ENCODE assay signal across 8 cellular contexts in genomic region chr20:3210346-3210745, GRCh38. TPM values are rescaled to one million over a fixed set of nuclear protein-coding genes. Genes with fewer than 3 reads are reported as not detected.
DNase-seq lines count a peak whose midpoint lies in the region; TF ChIP-seq lines count a peak whose summit lies in the region.

No MANE protein-coding gene starts in this region.

- intact Hi-C loops in lower leg skin (cut with DNase I; ENCODE audit: low total_unique reads), result no loop called here

- H3K4me2 ChIP-seq in fibroblast of lung (ENCODE audit: extremely low read depth, insufficient read depth, low read length), result peak overlapping the region; percentile 96

- no peak for DNase-seq in GM12864 (ENCODE audit: low read depth)
- DNase-seq in SJCRH30, result no peak
- no peak for DNase-seq in fibroblast of lung (ENCODE audit: low read depth in 2 of 2)
- DNase-seq in progenitor cell of endocrine pancreas (ENCODE audit: low spot score, unreplicated experiment), result no peak
- no peak for DNase-seq in occipital lobe (lab: John Stamatoyannopoulos, UW)
- no peak for DNase-seq in lower leg skin (ENCODE audit: low spot score in 2 of 2)
- no peak for DNase-seq in retina
- DNase-seq in effector CD4-positive, alpha-beta T cell, result no peak

- H3K79me2 ChIP-seq in fibroblast of lung (ENCODE audit: control insufficient read depth, insufficient read depth, low read length), result peaks cover 25% of the 10 kb centered on the region

- WGBS in lower leg skin, 2 donors, result 76 to 79% methylated on average over 2 of the region's 2 CpGs

- no peak overlapping the region for H2AFZ ChIP-seq in fibroblast of lung (ENCODE audit: low read length)

- no peaks in the 10 kb centered on the region for H3K27me3 Mint-ChIP-seq in progenitor cell of endocrine pancreas

- peaks cover 16% of the 10 kb centered on the region for H3K4me1 Mint-ChIP-seq in progenitor cell of endocrine pancreas (ENCODE audit: low read depth)

- H3K4me1 ChIP-seq in SJCRH30 (peaks cover 4% of the 10 kb centered on the region; the same call in 1 of the 2 replicates), fibroblast of lung (ENCODE audit: control insufficient read depth, extremely low read depth, insufficient read depth, low read length) (peaks cover 6% of the 10 kb centered on the region)

- H3K4me3 ChIP-seq in GM12864 (ENCODE audit: low read depth, low read length) (peak overlapping the region; percentile 91), SJCRH30 (peak overlapping the region; percentile 75), fibroblast of lung (replicated peaks in 1 of 4; ENCODE audit: control extremely low read depth in 1 of 4, insufficient read depth in 1 of 4, low read depth in 3 of 4, low read length in 4 of 4) (peak overlapping the region; percentile 92 to 96 (median 96)), lower leg skin (ENCODE audit: low read depth, poor library complexity, severe bottlenecking) (no peak overlapping the region)

- H4K20me1 ChIP-seq in fibroblast of lung (ENCODE audit: control insufficient read depth, extremely low read depth, insufficient read depth, low read length), result no peaks in the 10 kb centered on the region

- H3K27ac Mint-ChIP-seq in progenitor cell of endocrine pancreas, result no peak overlapping the region

- no peak for TF ChIP-seq POLR2A in lower leg skin (IDR thresholded peaks at IDR 0.05)

- TF ChIP-seq CTCF in GM12864 (IDR thresholded peaks at IDR 0.05; ENCODE audit: low read depth, low read length, missing control alignments) (no peak), fibroblast of lung (conservative IDR thresholded peaks at IDR 0.05 in 1 of 2, IDR thresholded peaks at IDR 0.05 in 1 of 2; ENCODE audit: low read depth in 1 of 2, low read length in 2 of 2) (no peak), progenitor cell of endocrine pancreas (IDR thresholded peaks at IDR 0.05; ENCODE audit: unreplicated experiment) (no peak), lower leg skin (IDR thresholded peaks at IDR 0.05) (no peak)

- H3K9me3 ChIP-seq in SJCRH30 (replicated peaks) (no peaks in the 10 kb centered on the region), fibroblast of lung (ENCODE audit: control insufficient read depth, insufficient read depth, low read depth, low read length) (no peaks in the 10 kb centered on the region)

- H3K27me3 ChIP-seq in SJCRH30 (no peaks in the 10 kb centered on the region), fibroblast of lung (ENCODE audit: control insufficient read depth, insufficient read depth, low read length) (no peaks in the 10 kb centered on the region)

- H3K4me3 Mint-ChIP-seq in progenitor cell of endocrine pancreas (ENCODE audit: low read depth), result peak overlapping the region; percentile 99

- no peak overlapping the region for H3K27ac ChIP-seq in SJCRH30
- peak overlapping the region; percentile 84 for H3K27ac ChIP-seq in fibroblast of lung (ENCODE audit: insufficient read depth, low read length)

- peak overlapping the region; percentile 81 for H3K9ac ChIP-seq in fibroblast of lung (ENCODE audit: insufficient read depth, low read length)

- no peaks in the 10 kb centered on the region for H3K9me3 Mint-ChIP-seq in progenitor cell of endocrine pancreas (ENCODE audit: low read depth)

- H3K36me3 ChIP-seq in SJCRH30 (no peaks in the 10 kb centered on the region; the same call in 1 of the 2 replicates), fibroblast of lung (ENCODE audit: control insufficient read depth, insufficient read depth, low read length) (peaks cover 2% of the 10 kb centered on the region)

- H3K36me3 Mint-ChIP-seq in progenitor cell of endocrine pancreas (ENCODE audit: insufficient read depth), result peaks cover 6% of the 10 kb centered on the region

RNA-seq across cellular contexts. Expression of gene ITPA, which starts 1.0 kb away (rescaled TPM):
- 46.4 and 46.5 TPM in 2 replicates for total RNA-seq in SJCRH30 (2014; rRNA removed; shearing (Covaris generic))
- total RNA-seq in fibroblast of lung (15.9 and 21.3 TPM in 2 replicates), progenitor cell of endocrine pancreas (62.3 and 67.8 TPM in 2 replicates), occipital lobe (36.3 TPM), lower leg skin (10 to 100 TPM; 39.3 to 55.8 (median 46.8) TPM)
- 32.2 and 37.8 TPM in 2 replicates for polyA plus RNA-seq in fibroblast of lung
- polyA plus RNA-seq in fibroblast of lung (2012), result 53.1 and 68.1 TPM in 2 replicates
- polyA minus RNA-seq in fibroblast of lung (ENCODE audit: low replicate concordance), result 11.5 and 17.0 TPM in 2 replicates

RNA-seq across cellular contexts. Expression of gene DDRGK1, which starts 5.9 kb away (rescaled TPM):
- total RNA-seq in SJCRH30 (2014; rRNA removed; shearing (Covaris generic)), result 15.5 and 16.4 TPM in 2 replicates
- 32.9 and 35.5 TPM in 2 replicates for total RNA-seq in fibroblast of lung
- 37.5 and 42.4 TPM in 2 replicates for polyA plus RNA-seq in fibroblast of lung
- polyA plus RNA-seq in fibroblast of lung (2012), result 39.9 and 51.2 TPM in 2 replicates
- polyA minus RNA-seq in fibroblast of lung (ENCODE audit: low replicate concordance), result 9.5 and 15.7 TPM in 2 replicates
- total RNA-seq in progenitor cell of endocrine pancreas, result 73.0 and 78.0 TPM in 2 replicates
- 22.6 TPM for total RNA-seq in occipital lobe
- total RNA-seq in lower leg skin, result 100 to 1,000 TPM in 1 of 4 donors, 10 to 100 TPM in 3; 53.6 to 109 (median 89.0) TPM

RNA-seq across cellular contexts. Expression of gene SLC4A11, which starts 28.6 kb away (rescaled TPM):
- total RNA-seq in SJCRH30 (2014; rRNA removed; shearing (Covaris generic)), result 12.1 and 16.4 TPM in 2 replicates
- total RNA-seq in fibroblast of lung, result 0.51 and 1.7 TPM in 2 replicates
- polyA plus RNA-seq in fibroblast of lung, result 0.56 and 1.1 TPM in 2 replicates
- polyA plus RNA-seq in fibroblast of lung (2012), result 1.3 and 3.0 TPM in 2 replicates
- 4.0 and 6.1 TPM in 2 replicates for polyA minus RNA-seq in fibroblast of lung (ENCODE audit: low replicate concordance)
- total RNA-seq in progenitor cell of endocrine pancreas, result 1.9 and 2.0 TPM in 2 replicates
- total RNA-seq in occipital lobe, result not detected
- 10 to 100 TPM in 3 of 4 donors, 1 to 10 TPM in 1; 4.5 to 26.0 (median 14.0) TPM for total RNA-seq in lower leg skin

RNA-seq across cellular contexts. Expression of gene LZTS3, which starts 37.0 kb away (rescaled TPM):
- total RNA-seq in SJCRH30 (2014; rRNA removed; shearing (Covaris generic)), result 3.2 and 3.4 TPM in 2 replicates
- total RNA-seq in fibroblast of lung (3.3 and 6.1 TPM in 2 replicates), progenitor cell of endocrine pancreas (47.8 and 48.7 TPM in 2 replicates), occipital lobe (12.0 TPM), lower leg skin (1 to 10 TPM; 4.4 to 9.7 (median 7.7) TPM)
- 2.4 and 2.6 TPM in 2 replicates for polyA plus RNA-seq in fibroblast of lung
- polyA plus RNA-seq in fibroblast of lung (2012), result 3.0 and 3.5 TPM in 2 replicates
- 7.4 and 7.5 TPM in 2 replicates for polyA minus RNA-seq in fibroblast of lung (ENCODE audit: low replicate concordance)

RNA-seq across cellular contexts. Expression of gene FASTKD5, which starts 50.7 kb away (rescaled TPM):
- 20.2 and 21.0 TPM in 2 replicates for total RNA-seq in SJCRH30 (2014; rRNA removed; shearing (Covaris generic))
- 9.6 and 10.8 TPM in 2 replicates for total RNA-seq in fibroblast of lung
- 11.9 and 12.8 TPM in 2 replicates for polyA plus RNA-seq in fibroblast of lung
- 7.8 and 8.6 TPM in 2 replicates for polyA plus RNA-seq in fibroblast of lung (2012)
- 5.7 and 10.0 TPM in 2 replicates for polyA minus RNA-seq in fibroblast of lung (ENCODE audit: low replicate concordance)
- 14.2 and 16.1 TPM in 2 replicates for total RNA-seq in progenitor cell of endocrine pancreas
- 17.8 TPM for total RNA-seq in occipital lobe
- total RNA-seq in lower leg skin, result 10 to 100 TPM; 14.3 to 18.1 (median 15.9) TPM
